Comparison of ENCODE assay signal across 8 cellular contexts in genomic region chr17:35568561-35568960, GRCh38. TPM values are rescaled to one million over a fixed set of nuclear protein-coding genes. Genes with fewer than 3 reads are reported as not detected.
DNase-seq lines count a peak whose midpoint lies in the region; ATAC-seq and TF ChIP-seq lines count a peak whose summit lies in the region.

No MANE protein-coding gene starts in this region.

- peak overlapping the region; percentile 67 to 72 for H3K4me3 ChIP-seq in DND-41 (ENCODE audit: low read depth in 1 of 2, low read length in 2 of 2)
- H3K4me3 ChIP-seq in LNCaP clone FGC (ENCODE audit: low read depth, low read length): peak overlapping the region; percentile 100
- H3K4me3 ChIP-seq in retinal pigment epithelial cell (ENCODE audit: low read length): peak overlapping the region; percentile 100

- H3K4me3 Mint-ChIP-seq in activated T-cell treated with anti-CD3 and anti-CD28 coated beads, Interleukin-2, amount 50 U/mL, for 4 hours: peak overlapping the region; percentile 95

- H2AFZ ChIP-seq in DND-41 (ENCODE audit: low read depth, low read length): peak overlapping the region; percentile 81

- peaks cover 5% of the 10 kb centered on the region; the same call in 1 of the 2 replicates for H4K20me1 ChIP-seq in DND-41 (ENCODE audit: insufficient read depth, low read length)

- H3K36me3 Mint-ChIP-seq in activated T-cell treated with anti-CD3 and anti-CD28 coated beads, Interleukin-2, amount 50 U/mL, for 4 hours (ENCODE audit: insufficient read depth): peaks cover 3% of the 10 kb centered on the region

- TF ChIP-seq CTCF in DND-41 (IDR thresholded peaks at IDR 0.05; ENCODE audit: borderline replicate concordance, extremely low read depth, low read length, poor library complexity, severe bottlenecking) (no peak), LNCaP clone FGC (IDR thresholded peaks at IDR 0.05; ENCODE audit: control insufficient read depth, extremely low read depth, insufficient read depth) (no peak), foreskin keratinocyte (conservative IDR thresholded peaks at IDR 0.05) (no peak), retinal pigment epithelial cell (conservative IDR thresholded peaks at IDR 0.05; ENCODE audit: low read depth, low read length) (no peak)

- no peaks in the 10 kb centered on the region for H3K27me3 ChIP-seq in DND-41 (ENCODE audit: insufficient read depth, low read length, poor library complexity)
- H3K27me3 ChIP-seq in foreskin keratinocyte: peaks cover 8% of the 10 kb centered on the region

- H3K27me3 Mint-ChIP-seq in activated T-cell treated with anti-CD3 and anti-CD28 coated beads, Interleukin-2, amount 50 U/mL, for 4 hours (ENCODE audit: low read depth): no peaks in the 10 kb centered on the region

- H3K9me3 Mint-ChIP-seq in activated T-cell treated with anti-CD3 and anti-CD28 coated beads, Interleukin-2, amount 50 U/mL, for 4 hours: no peaks in the 10 kb centered on the region

- peaks cover 28% of the 10 kb centered on the region for H3K4me1 Mint-ChIP-seq in activated T-cell treated with anti-CD3 and anti-CD28 coated beads, Interleukin-2, amount 50 U/mL, for 4 hours (ENCODE audit: low read depth)

- H3K36me3 ChIP-seq in DND-41 (ENCODE audit: insufficient read depth, low read length): peaks cover 17% of the 10 kb centered on the region

- H3K27ac ChIP-seq in DND-41 (ENCODE audit: low read length) (peak overlapping the region; percentile 77), foreskin keratinocyte (peak overlapping the region; percentile 61)

- peak overlapping the region; percentile 97 for H3K4me2 ChIP-seq in DND-41 (ENCODE audit: insufficient read depth, low read length)

- DNase-seq in DND-41 (peak; percentile 36), LNCaP clone FGC (ENCODE audit: low read depth) (no peak), foreskin keratinocyte (peak in 1 of 2 donors; percentile 36), retinal pigment epithelial cell (ENCODE audit: low read depth) (no peak), medulla oblongata (ENCODE audit: extremely low spot score) (no peak), NCI-H774 (lab: John Stamatoyannopoulos, UW) (no peak), NCI-H345 (lab: John Stamatoyannopoulos, UW) (no peak)
- DNase-seq in activated T-cell treated with anti-CD3 and anti-CD28 coated beads, Interleukin-2, amount 50 U/mL, for 4 hours: peak; percentile 39

- ATAC-seq in DND-41 (ENCODE audit: insufficient read depth, low read depth) (peak; percentile 34; the same call in 1 of the 3 replicates), foreskin keratinocyte (peak; percentile 64)
- peak; percentile 70 to 75 for ATAC-seq in activated T-cell treated with anti-CD3 and anti-CD28 coated beads, Interleukin-2, amount 50 U/mL, for 4 hours

- peaks cover 51% of the 10 kb centered on the region for H3K79me2 ChIP-seq in DND-41 (ENCODE audit: insufficient read depth, low read length)

- H3K4me1 ChIP-seq in DND-41 (ENCODE audit: insufficient read depth, low read length): peaks cover 38% of the 10 kb centered on the region
- peaks cover 10% of the 10 kb centered on the region for H3K4me1 ChIP-seq in foreskin keratinocyte

- H3K9ac ChIP-seq in DND-41 (ENCODE audit: low read depth, low read length): peak overlapping the region; percentile 72

- no peaks in the 10 kb centered on the region for H3K9me3 ChIP-seq in DND-41 (ENCODE audit: insufficient read depth, low read length, severe bottlenecking)

RNA-seq across cellular contexts. Expression of gene SLFN14, which starts 7.9 kb away (rescaled TPM):
- total RNA-seq in activated T-cell treated with anti-CD3 and anti-CD28 coated beads, Interleukin-2, amount 50 U/mL, for 4 hours: not detected
- not detected in 2 replicates for total RNA-seq in foreskin keratinocyte
- polyA plus RNA-seq in foreskin keratinocyte: not detected in 2 replicates

RNA-seq across cellular contexts. Expression of gene PEX12, which starts 9.8 kb away (rescaled TPM):
- total RNA-seq in activated T-cell treated with anti-CD3 and anti-CD28 coated beads, Interleukin-2, amount 50 U/mL, for 4 hours: 1 to 10 TPM; 6.6 to 9.6 (median 9.0) TPM
- 3.9 and 4.0 TPM in 2 replicates for total RNA-seq in foreskin keratinocyte
- polyA plus RNA-seq in foreskin keratinocyte: 2.0 and 2.1 TPM in 2 replicates

RNA-seq across cellular contexts. Expression of gene AP2B1, which starts 18.6 kb away (rescaled TPM):
- 100 to 1,000 TPM; 119 to 129 (median 126) TPM for total RNA-seq in activated T-cell treated with anti-CD3 and anti-CD28 coated beads, Interleukin-2, amount 50 U/mL, for 4 hours
- total RNA-seq in foreskin keratinocyte: 144 and 167 TPM in 2 replicates
- polyA plus RNA-seq in foreskin keratinocyte: 55.0 and 69.1 TPM in 2 replicates

RNA-seq across cellular contexts. Expression of gene SLFN12L, which starts 31.1 kb away (rescaled TPM):
- total RNA-seq in activated T-cell treated with anti-CD3 and anti-CD28 coated beads, Interleukin-2, amount 50 U/mL, for 4 hours: 10 to 100 TPM in 1 of 3 donors, 1 to 10 TPM in 2; 9.0 to 15.1 (median 9.1) TPM
- total RNA-seq in foreskin keratinocyte: not detected in 2 replicates
- polyA plus RNA-seq in foreskin keratinocyte: not detected in 2 replicates

Comparison
In these comparisons a context has a peak if more than half of its experiments do, and no peak if none do; other contexts are left out.
1. DNase-seq: peak in DND-41 (single experiment) and activated T-cell treated with anti-CD3 and anti-CD28 coated beads, Interleukin-2, amount 50 U/mL, for 4 hours (single experiment); none in LNCaP clone FGC (single experiment), retinal pigment epithelial cell (single experiment), medulla oblongata (single experiment), NCI-H774 (single experiment) and NCI-H345 (single experiment).
2. Peak in every context shown above with its lines, with median percentiles within 50 percentile points of each other: ATAC-seq and H3K4me3 ChIP-seq.